Comparison of ENCODE assay signal across 31 cellular contexts in the genomic region with DNA sequence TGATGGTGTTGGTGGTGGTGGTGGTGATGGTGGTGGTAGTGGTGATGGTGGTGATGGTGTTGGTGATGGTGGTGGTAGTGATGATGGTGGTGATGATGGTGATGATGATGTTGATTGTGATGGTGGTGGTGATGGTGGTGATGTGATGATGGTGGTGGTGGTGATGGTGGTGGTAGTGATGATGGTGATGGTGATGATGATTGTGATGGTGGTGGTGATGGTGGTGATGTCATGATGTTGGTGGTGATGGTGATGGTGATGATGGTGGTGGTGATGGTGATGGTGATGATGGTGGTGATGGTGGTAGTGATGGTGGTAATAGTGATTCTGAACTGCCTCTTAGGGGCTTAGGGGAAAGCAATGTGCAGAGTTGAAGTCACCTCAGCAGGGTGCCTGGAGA.
"Had no signal": no experiment of that assay in that cellular context is flagged by ENCODE, and none has a peak within 500 bp of the region (broad histone marks: within the 10 kb centered on the region; RNA-seq: fewer than 3 reads in every experiment).

No MANE protein-coding gene starts in this region.

- ATAC-seq: naive thymus-derived CD8-positive, alpha-beta T cell; psoas muscle; right cardiac atrium; sciatic nerve; stimulated activated memory B cell treated with anti-CD40 and anti-IgM and Interleukin-4, amounts not matched to agents 10 μg/mL and 1 μg/mL and 100 μg/mL, for 72 hours; stimulated activated naive CD8-positive, alpha-beta T cell treated with anti-CD3 and anti-CD28 coated beads, Interleukin-15, amount 100 ng/mL, for 72 hours; stimulated activated naive CD8-positive, alpha-beta T cell treated with anti-CD3 and anti-CD28 coated beads, Interleukin-15, Interleukin-2, amounts not matched to agents 100 U/mL and 50 U/mL, for 24 hours had no signal

- FAIRE-seq: urothelium cell line had no signal

- H3K4me1 Mint-ChIP-seq: naive B cell; nephron; stimulated activated memory B cell treated with anti-CD40 and anti-IgM and Interleukin-4, amounts not matched to agents 10 μg/mL and 1 μg/mL and 100 μg/mL, for 72 hours; stimulated activated naive CD8-positive, alpha-beta T cell treated with anti-CD3 and anti-CD28 coated beads, Interleukin-15, amount 100 ng/mL, for 72 hours had no signal

- DNase-seq: naive B cell; naive thymus-derived CD8-positive, alpha-beta T cell; occipital lobe; ovary; posterior cingulate gyrus; psoas muscle; right cardiac atrium; spleen; stimulated activated CD4-positive, alpha-beta T cell treated with anti-CD3 and anti-CD28 coated beads, Interleukin-12 subunit alpha, Interleukin-12 subunit beta, amount 100 ng/mL, for 4 hours; stimulated activated CD4-positive, alpha-beta T cell treated with anti-CD3 and anti-CD28 coated beads, Interleukin-1b, Interleukin-23, amount 100 ng/mL, for 48 hours; stimulated activated CD4-positive, alpha-beta T cell treated with anti-CD3 and anti-CD28 coated beads, Interleukin-4, amount 100 ng/mL, for 1 hour; stimulated activated CD4-positive, alpha-beta T cell treated with anti-CD3 and anti-CD28 coated beads, Interleukin-4, amount 100 ng/mL, for 4 hours; stimulated activated CD8-positive, alpha-beta memory T cell treated with anti-CD3 and anti-CD28 coated beads, Interleukin-4, amount 100 ng/mL, for 48 hours; stimulated activated naive CD4-positive, alpha-beta T cell; stimulated activated naive CD8-positive, alpha-beta T cell treated with anti-CD3 and anti-CD28 coated beads, Interleukin-15, amount 100 ng/mL, for 72 hours; stimulated activated naive CD8-positive, alpha-beta T cell treated with anti-CD3 and anti-CD28 coated beads, Interleukin-15, Interleukin-2, amounts not matched to agents 100 U/mL and 50 U/mL, for 24 hours; substantia nigra; testis; tibial artery; transverse colon; upper lobe of left lung had no signal

- H3K4me3 ChIP-seq: ovary, psoas muscle, skin epidermis, smooth muscle cell, spleen, suprapubic skin, testis, tibial artery, transverse colon, upper lobe of left lung, vagina had no signal

- H3K4me3 Mint-ChIP-seq: naive B cell; naive thymus-derived CD8-positive, alpha-beta T cell; stimulated activated memory B cell treated with anti-CD40 and anti-IgM and Interleukin-4, amounts not matched to agents 10 μg/mL and 1 μg/mL and 100 μg/mL, for 72 hours; stimulated activated naive CD8-positive, alpha-beta T cell treated with anti-CD3 and anti-CD28 coated beads, Interleukin-15, amount 100 ng/mL, for 72 hours had no signal

- H3K9me3 ChIP-seq: ovary, psoas muscle, suprapubic skin, testis, tibial artery, upper lobe of left lung, vagina had no signal

- H3K36me3 Mint-ChIP-seq: naive B cell; stimulated activated memory B cell treated with anti-CD40 and anti-IgM and Interleukin-4, amounts not matched to agents 10 μg/mL and 1 μg/mL and 100 μg/mL, for 72 hours had no signal

- H3K9ac ChIP-seq: parathyroid adenoma had no signal

- H3K79me2 ChIP-seq: parathyroid adenoma had no signal

- H3K4me1 ChIP-seq: parathyroid adenoma, psoas muscle, spleen, suprapubic skin, testis, tibial artery, transverse colon, upper lobe of left lung, vagina had no signal

- H3K27ac ChIP-seq: ovary, parathyroid adenoma, psoas muscle, skin epidermis, spleen, suprapubic skin, testis, tibial artery, transverse colon, upper lobe of left lung, vagina had no signal

- H3K27me3 ChIP-seq: ovary, testis, tibial artery, transverse colon, upper lobe of left lung, vagina had no signal

- H3K4me2 ChIP-seq: smooth muscle cell had no signal

- H3K27ac Mint-ChIP-seq: nephron; progenitor cell of endocrine pancreas; stimulated activated memory B cell treated with anti-CD40 and anti-IgM and Interleukin-4, amounts not matched to agents 10 μg/mL and 1 μg/mL and 100 μg/mL, for 72 hours; stimulated activated naive CD8-positive, alpha-beta T cell treated with anti-CD3 and anti-CD28 coated beads, Interleukin-15, amount 100 ng/mL, for 72 hours had no signal

- H3K36me3 ChIP-seq: ovary, spleen, suprapubic skin, tibial artery, transverse colon, upper lobe of left lung, vagina had no signal

- H2AFZ ChIP-seq: parathyroid adenoma had no signal
